13 cellular contexts compared by ENCODE assay signal in the genomic region with DNA sequence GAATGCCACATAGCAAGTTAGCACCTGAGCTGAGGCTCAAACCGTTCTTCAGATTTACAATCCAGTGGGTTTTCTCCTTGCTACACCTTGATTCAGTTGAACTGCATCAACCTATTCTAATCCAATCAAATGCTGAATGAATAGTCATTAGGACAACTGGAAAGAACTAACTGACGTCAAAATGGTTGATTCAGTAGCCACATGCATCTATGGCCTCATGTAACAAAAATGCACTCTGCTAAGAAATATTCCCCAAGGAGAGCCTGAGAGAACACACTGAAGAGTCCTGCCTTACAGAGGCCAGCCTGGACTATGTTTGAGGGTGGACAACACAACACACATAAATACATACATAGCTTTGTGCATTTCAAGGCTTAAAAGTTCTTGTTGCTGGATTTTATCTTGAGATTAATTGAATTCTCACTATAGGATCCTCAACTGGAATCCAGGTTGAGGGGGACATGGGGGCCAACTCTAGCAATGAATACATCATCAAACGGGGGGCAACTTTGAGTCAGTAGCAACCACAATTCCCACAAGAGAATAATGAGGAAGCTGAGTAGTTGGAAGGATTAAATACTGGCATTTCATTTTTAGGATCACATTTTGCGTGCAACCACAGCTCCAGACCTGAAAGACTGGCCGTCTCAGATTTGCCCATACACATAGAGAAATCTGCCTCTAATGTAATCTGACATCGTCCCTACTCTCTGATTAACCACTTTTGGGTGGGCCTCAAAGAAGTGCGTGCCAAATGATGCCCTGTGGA.
A peak's percentile ranks its signal among the peaks of the same experiment; 100 is the strongest.
DNase-seq lines count a peak whose midpoint lies in the region; ATAC-seq, FAIRE-seq and TF ChIP-seq lines count a peak whose summit lies in the region.
"Had no signal": no experiment of that assay in that cellular context is flagged by ENCODE, and none has a peak within 500 bp of the region (broad histone marks: within the 10 kb centered on the region; RNA-seq: fewer than 3 reads in every experiment).

No MANE protein-coding gene starts in this region.

- peak overlapping the region; percentile 60 for H3K4me2 ChIP-seq in astrocyte (ENCODE audit: low read length)

- H3K9ac ChIP-seq in astrocyte (ENCODE audit: low read length) = peak overlapping the region; percentile 69

- TF ChIP-seq CTCF in astrocyte (IDR thresholded peaks at IDR 0.05; ENCODE audit: insufficient read depth, low read depth, low read length) (no peak), heart left ventricle (IDR thresholded peaks at IDR 0.05) (no peak)

- no peaks in the 10 kb centered on the region for H3K36me3 Mint-ChIP-seq in astrocyte (ENCODE audit: low read depth, unreplicated experiment)
- H3K36me3 Mint-ChIP-seq: activated naive CD4-positive, alpha-beta T cell treated with anti-CD3 and anti-CD28 coated beads, Interleukin-2, amount 50 U/mL, for 24 hours had no signal

- H3K4me3 Mint-ChIP-seq in astrocyte (ENCODE audit: unreplicated experiment) = no peak overlapping the region
- H3K4me3 Mint-ChIP-seq: activated CD8-positive, alpha-beta T cell treated with anti-CD3 and anti-CD28 coated beads for 36 hours; activated naive CD4-positive, alpha-beta T cell treated with anti-CD3 and anti-CD28 coated beads, Interleukin-2, amount 50 U/mL, for 24 hours; nephron had no signal

- H4K20me1 ChIP-seq in astrocyte (ENCODE audit: insufficient read depth, low read length) = no peaks in the 10 kb centered on the region

- H3K4me1 Mint-ChIP-seq in astrocyte (ENCODE audit: low read depth, unreplicated experiment) = peaks cover 16% of the 10 kb centered on the region

- DNase-seq in GM04503 (ENCODE audit: low read depth) (peak; percentile 93), astrocyte (ENCODE audit: low read depth) (peak; percentile 95), heart left ventricle (no peak), stromal cell of bone marrow (ENCODE audit: low read depth) (peak; percentile 96), NCI-H2107 treated with DMSO at 0.1 percent for 48 hours (lab: John Stamatoyannopoulos, UW; ENCODE audit: unreplicated experiment) (no peak), NCI-H69 (lab: John Stamatoyannopoulos, UW) (no peak)
- DNase-seq: activated CD8-positive, alpha-beta T cell treated with anti-CD3 and anti-CD28 coated beads for 36 hours; NCI-H1417 had no signal

- H3K27ac Mint-ChIP-seq in astrocyte (ENCODE audit: unreplicated experiment) = peak overlapping the region; percentile 91
- H3K27ac Mint-ChIP-seq: activated CD8-positive, alpha-beta T cell treated with anti-CD3 and anti-CD28 coated beads for 36 hours; activated naive CD4-positive, alpha-beta T cell treated with anti-CD3 and anti-CD28 coated beads, Interleukin-2, amount 50 U/mL, for 24 hours; nephron had no signal

- peak; percentile 97 for FAIRE-seq in astrocyte (lab: Jason Lieb, UNC)
- FAIRE-seq: endometrium had no signal

- TF ChIP-seq POLR2A in heart left ventricle (IDR thresholded peaks at IDR 0.05) = no peak

- peaks cover 7% of the 10 kb centered on the region for H3K9me3 Mint-ChIP-seq in astrocyte (ENCODE audit: unreplicated experiment)
- H3K9me3 Mint-ChIP-seq: activated CD8-positive, alpha-beta T cell treated with anti-CD3 and anti-CD28 coated beads for 36 hours; activated naive CD4-positive, alpha-beta T cell treated with anti-CD3 and anti-CD28 coated beads, Interleukin-2, amount 50 U/mL, for 24 hours had no signal

- intact Hi-C loops in heart left ventricle (cut with DNase I) = loop anchor here in 4 of 10 donors (10.0 kb wide), 3 partner anchors 74 to 156 kb away; no protein-coding TSS in a partner anchor

- H2AFZ ChIP-seq in astrocyte (ENCODE audit: low read depth, low read length) = no peak overlapping the region

- peaks cover 30% of the 10 kb centered on the region for H3K4me1 ChIP-seq in astrocyte (ENCODE audit: insufficient read depth, low read length)
- H3K4me1 ChIP-seq in heart left ventricle = peaks cover 0 to 19% (median 7%) of the 10 kb centered on the region in 12 donors

- ATAC-seq in heart left ventricle = peak; percentile 67 to 97 (median 86)
- ATAC-seq in HG02571 (IDR thresholded peaks at IDR 0.05; ENCODE audit: unreplicated experiment) = no peak
- no peak for ATAC-seq in GM19035 (IDR thresholded peaks at IDR 0.05; ENCODE audit: unreplicated experiment)
- ATAC-seq: activated CD8-positive, alpha-beta T cell treated with anti-CD3 and anti-CD28 coated beads for 36 hours had no signal

- H3K9me3 ChIP-seq in astrocyte (ENCODE audit: insufficient read depth, low read depth, low read length) = no peaks in the 10 kb centered on the region
- H3K9me3 ChIP-seq in heart left ventricle = no peaks in the 10 kb centered on the region

- no peaks in the 10 kb centered on the region for H3K36me3 ChIP-seq in astrocyte (ENCODE audit: insufficient read depth, low read length)
- no peaks in the 10 kb centered on the region for H3K36me3 ChIP-seq in heart left ventricle

- no peak overlapping the region for H3K4me3 ChIP-seq in astrocyte (ENCODE audit: insufficient read depth, low read depth, low read length)
- H3K4me3 ChIP-seq in heart left ventricle = no peak overlapping the region

- 73 to 82% (median 77%) methylated on average over 7 of the region's 7 CpGs for WGBS in heart left ventricle, 4 donors

- no peaks in the 10 kb centered on the region for H3K27me3 Mint-ChIP-seq in astrocyte (ENCODE audit: low read depth, unreplicated experiment)
- H3K27me3 Mint-ChIP-seq: activated CD8-positive, alpha-beta T cell treated with anti-CD3 and anti-CD28 coated beads for 36 hours; activated naive CD4-positive, alpha-beta T cell treated with anti-CD3 and anti-CD28 coated beads, Interleukin-2, amount 50 U/mL, for 24 hours had no signal

- H3K27ac ChIP-seq in astrocyte (ENCODE audit: low read depth, low read length) (peak overlapping the region; percentile 85), heart left ventricle (peak overlapping the region in 5 of 12 donors; percentile 28 to 64 (median 48))

- H3K27me3 ChIP-seq in astrocyte (ENCODE audit: insufficient read depth, low read length) (no peaks in the 10 kb centered on the region), heart left ventricle (no peaks in the 10 kb centered on the region)

- no peaks in the 10 kb centered on the region for H3K79me2 ChIP-seq in astrocyte (ENCODE audit: insufficient read depth, low read length)

Comparison
In these comparisons a context has a peak if more than half of its experiments do, and no peak if none do; other contexts are left out.
1. DNase-seq: peak in GM04503 (single experiment), astrocyte (single experiment) and stromal cell of bone marrow (single experiment); none in heart left ventricle (0 of 5), NCI-H2107 treated with DMSO at 0.1 percent for 48 hours (single experiment) and NCI-H69 (single experiment).
2. ATAC-seq: peak in heart left ventricle (4 of 4); none in HG02571 (single experiment) and GM19035 (single experiment).